2 cellular contexts compared by ENCODE assay signal in genomic region chr3:34067442-34068130, GRCh38.
TF ChIP-seq lines count a peak whose summit lies in the region.

No MANE protein-coding gene starts in this region.

TF ChIP-seq in IMR-90, 13 proteins besides CTCF, POLR2A, EP300 and RAD21:
- no peak for TF ChIP-seq NFE2L2 (IDR thresholded peaks at IDR 0.05; ENCODE audit: low read depth, low read length)
- TF ChIP-seq MAZ (IDR thresholded peaks at IDR 0.05; ENCODE audit: borderline replicate concordance, low read depth, low read length), result no peak
- TF ChIP-seq ELK1 (IDR thresholded peaks at IDR 0.05; ENCODE audit: borderline replicate concordance, low read depth, low read length), result no peak
- TF ChIP-seq FOS (IDR thresholded peaks at IDR 0.05; ENCODE audit: low read depth, low read length), result no peak
- no peak for TF ChIP-seq BHLHE40 (IDR thresholded peaks at IDR 0.05; ENCODE audit: low read depth, low read length)
- TF ChIP-seq MXI1 (IDR thresholded peaks at IDR 0.05; ENCODE audit: borderline replicate concordance, low read depth, low read length), result no peak
- TF ChIP-seq RFX5 (IDR thresholded peaks at IDR 0.05; ENCODE audit: low read depth, low read length), result no peak
- no peak for TF ChIP-seq USF2 (IDR thresholded peaks at IDR 0.05; ENCODE audit: low read depth, low read length)
- TF ChIP-seq RCOR1 (IDR thresholded peaks at IDR 0.05; ENCODE audit: insufficient replicate concordance, low read length), result no peak
- TF ChIP-seq SMC3 (IDR thresholded peaks at IDR 0.05; ENCODE audit: low read depth, low read length), result no peak
- TF ChIP-seq CEBPB (IDR thresholded peaks at IDR 0.05; ENCODE audit: low read depth, low read length), result no peak
- no peak for TF ChIP-seq CHD1 (IDR thresholded peaks at IDR 0.05; ENCODE audit: low read depth, low read length)
- no peak for TF ChIP-seq MAFK (IDR thresholded peaks at IDR 0.05; ENCODE audit: low read depth, low read length)
TF ChIP-seq in IMR-90: peak in this region for 0.

TF ChIP-seq in K562, 482 proteins besides CTCF, POLR2A, EP300 and RAD21:
- TF ChIP-seq ZNF766 (CRISPR knock-in tag; conservative IDR thresholded peaks at IDR 0.05) (no peak), RFX1 (IDR thresholded peaks at IDR 0.05) (peak; percentile 32), SLC30A9 (CRISPR knock-in tag; IDR thresholded peaks at IDR 0.05) (no peak)
TF ChIP-seq in K562: peak in this region for 1.
